Comparison of ENCODE assay signal across 8 cellular contexts in genomic region chr18:79402977-79403722, GRCh38. TPM values are rescaled to one million over a fixed set of nuclear protein-coding genes. Genes with fewer than 3 reads are reported as not detected.
DNase-seq lines count a peak whose midpoint lies in the region; ATAC-seq, FAIRE-seq and TF ChIP-seq lines count a peak whose summit lies in the region.

No MANE protein-coding gene starts in this region.

- DNase-seq in GM19239 (ENCODE audit: insufficient read length, low spot score) (no peak), fibroblast of gingiva (ENCODE audit: low read depth) (peak; percentile 61), pancreas (peak in 5 of 6 donors; percentile 37 to 66 (median 53)), NCI-H82 (lab: John Stamatoyannopoulos, UW) (no peak), NCI-H2029 (lab: John Stamatoyannopoulos, UW) (no peak)
- DNase-seq in T-helper 2 cell treated with Interferon-gamma antibody and Interleukin-4, amounts not matched to agents 5 μg/mL and 100 μg/mL, for 36 hours (ENCODE audit: low spot score), result peak; percentile 10

- no peak overlapping the region for H3K4me3 ChIP-seq in pancreas

- intact Hi-C loops in pancreas (cut with DNase I), result no loop called here

- H3K4me3 Mint-ChIP-seq in T-helper 2 cell treated with Interferon-gamma antibody and Interleukin-4, amounts not matched to agents 5 μg/mL and 100 μg/mL, for 36 hours, result peak overlapping the region; percentile 90

- no peaks in the 10 kb centered on the region for H3K9me3 Mint-ChIP-seq in T-helper 2 cell treated with Interferon-gamma antibody and Interleukin-4, amounts not matched to agents 5 μg/mL and 100 μg/mL, for 36 hours

- peaks cover 56% of the 10 kb centered on the region for H3K4me1 Mint-ChIP-seq in T-helper 2 cell treated with Interferon-gamma antibody and Interleukin-4, amounts not matched to agents 5 μg/mL and 100 μg/mL, for 36 hours (ENCODE audit: low read depth)

- ATAC-seq in pancreas (peak in 3 of 4 donors; percentile 34 to 46 (median 45)), HG02610 (IDR thresholded peaks at IDR 0.05; ENCODE audit: unreplicated experiment) (no peak)
- no peak for ATAC-seq in activated CD4-positive, CD25-positive, alpha-beta regulatory T cell treated with anti-CD3 and anti-CD28 coated beads, Interleukin-2, amount 50 U/mL, for 24 hours

- TF ChIP-seq CTCF in pancreas (IDR thresholded peaks at IDR 0.05), result no peak

- H3K36me3 ChIP-seq in pancreas, result no peaks in the 10 kb centered on the region

- H3K27me3 Mint-ChIP-seq in T-helper 2 cell treated with Interferon-gamma antibody and Interleukin-4, amounts not matched to agents 5 μg/mL and 100 μg/mL, for 36 hours (ENCODE audit: low read depth), result no peaks in the 10 kb centered on the region

- WGBS in pancreas, 2 donors, result 51% methylated on average over 27 of the region's 27 CpGs

- peaks cover 26% of the 10 kb centered on the region for H3K36me3 Mint-ChIP-seq in T-helper 2 cell treated with Interferon-gamma antibody and Interleukin-4, amounts not matched to agents 5 μg/mL and 100 μg/mL, for 36 hours (ENCODE audit: low read depth)

- no peaks in the 10 kb centered on the region for H3K27me3 ChIP-seq in pancreas

- H3K4me1 ChIP-seq in pancreas, result peaks cover 0 to 3% (median 0%) of the 10 kb centered on the region in 3 donors

- peak overlapping the region in 3 of 4 donors; percentile 22 to 41 (median 30) for H3K27ac ChIP-seq in pancreas

- FAIRE-seq in GM19239 (lab: Jason Lieb, UNC) (peak; percentile 40), pancreas (lab: Jason Lieb, UNC) (no peak)

- no peaks in the 10 kb centered on the region for H3K9me3 ChIP-seq in pancreas

- peak overlapping the region; percentile 99 for H3K27ac Mint-ChIP-seq in T-helper 2 cell treated with Interferon-gamma antibody and Interleukin-4, amounts not matched to agents 5 μg/mL and 100 μg/mL, for 36 hours

RNA-seq across cellular contexts. Expression of gene NFATC1, which starts 7.4 kb away (rescaled TPM):
- total RNA-seq in pancreas, result 1 to 10 TPM; 3.4 to 7.9 (median 4.5) TPM
- 1 to 10 TPM; 4.3 to 4.5 TPM for polyA plus RNA-seq in pancreas

Comparison
In these comparisons a context has a peak if more than half of its experiments do, and no peak if none do; other contexts are left out.
1. DNase-seq: peak in T-helper 2 cell treated with Interferon-gamma antibody and Interleukin-4, amounts not matched to agents 5 μg/mL and 100 μg/mL, for 36 hours (single experiment), fibroblast of gingiva (single experiment) and pancreas (5 of 6); none in GM19239 (single experiment), NCI-H82 (single experiment) and NCI-H2029 (single experiment).
2. ATAC-seq: peak in pancreas (3 of 4); none in HG02610 (single experiment) and activated CD4-positive, CD25-positive, alpha-beta regulatory T cell treated with anti-CD3 and anti-CD28 coated beads, Interleukin-2, amount 50 U/mL, for 24 hours (0 of 2).